11 cellular contexts compared by ENCODE assay signal in the genomic region with DNA sequence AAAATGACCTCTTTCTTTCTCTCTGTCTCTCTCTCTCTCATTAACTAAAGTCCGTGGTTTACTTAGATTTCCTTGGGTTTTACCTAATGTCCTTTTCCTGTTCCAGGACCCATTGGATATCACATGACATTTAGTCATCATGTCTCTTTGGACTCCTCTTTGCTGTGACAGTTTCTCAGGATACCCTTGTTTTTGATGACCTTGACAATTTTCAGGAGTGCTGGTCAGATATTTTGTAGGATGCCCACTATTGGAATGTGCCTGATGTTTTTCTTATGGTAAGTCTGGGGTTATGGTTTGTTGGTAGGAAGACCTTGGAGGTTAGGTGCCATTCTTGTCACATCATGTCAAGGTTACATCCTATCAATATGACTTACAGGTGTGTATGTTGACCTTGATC.
"Had no signal": no experiment of that assay in that cellular context is flagged by ENCODE, and none has a peak within 500 bp of the region (broad histone marks: within the 10 kb centered on the region; RNA-seq: fewer than 3 reads in every experiment).

No MANE protein-coding gene starts in this region.

- H3K36me3 ChIP-seq: HAP-1 had no signal

- H3K9ac ChIP-seq: GM23248 had no signal

- H3K27ac ChIP-seq: GM23248 had no signal

- FAIRE-seq: H1, H54 had no signal

- H3K4me2 ChIP-seq: GM23338 had no signal

- H3K4me1 ChIP-seq: HAP-1 had no signal

- H3K9me3 ChIP-seq: HAP-1 had no signal

- ATAC-seq: GM23338, HCT116 had no signal

- H3K4me3 ChIP-seq: GM23248, GM23338, HAP-1 had no signal

- H2AFZ ChIP-seq: GM23248, GM23338 had no signal

- DNase-seq: GM23248, GOT3, H7, H9, HCEC 1CT, HFFc6 had no signal
